In genomic region chr11:330694-331314, GRCh38 we compare ENCODE assay signal across 10 cellular contexts. TPM values are rescaled to one million over a fixed set of nuclear protein-coding genes. Genes with fewer than 3 reads are reported as not detected.
DNase-seq lines count a peak whose midpoint lies in the region; ATAC-seq, FAIRE-seq and TF ChIP-seq lines count a peak whose summit lies in the region.
"Had no signal": no experiment of that assay in that cellular context is flagged by ENCODE, and none has a peak within 500 bp of the region (broad histone marks: within the 10 kb centered on the region; RNA-seq: fewer than 3 reads in every experiment).

No MANE protein-coding gene starts in this region.

- H3K4me3 ChIP-seq in GM12878 (no peak overlapping the region), osteoblast (ENCODE audit: insufficient read depth, low read length) (no peak overlapping the region), foreskin fibroblast (ENCODE audit: low read depth in 1 of 2, low read length in 2 of 2) (no peak overlapping the region)
- H3K4me3 ChIP-seq: esophagus squamous epithelium had no signal

- CTCF ChIA-PET in GM12878 (lab: Yijun Ruan, JAX): interaction anchor here (0.8 to 5.4 kb wide), 10 partner anchors 9 to 119 kb away, joined by 3 to 43 read pairs (median 12); partner anchors contain the start of genes IFITM2 and PTDSS2

- H3K4me1 ChIP-seq in GM12878 (ENCODE audit: control insufficient read depth, insufficient read depth, low read length): peaks cover 49% of the 10 kb centered on the region
- H3K4me1 ChIP-seq in osteoblast (ENCODE audit: insufficient read depth, low read length): peaks cover 8% of the 10 kb centered on the region

- no peaks in the 10 kb centered on the region for H3K36me3 ChIP-seq in KOPT-K1 (ENCODE audit: insufficient read depth, low read length)
- H3K36me3 ChIP-seq in GM12878 (ENCODE audit: control insufficient read depth in 2 of 2, insufficient read depth in 2 of 2, low read length in 1 of 2): no peaks in the 10 kb centered on the region
- no peaks in the 10 kb centered on the region for H3K36me3 ChIP-seq in osteoblast (ENCODE audit: insufficient read depth, low read length)
- H3K36me3 ChIP-seq: esophagus squamous epithelium had no signal

- BruUV-seq in GM12878 (replicated peaks; lab: Mats Ljungman, UMichigan): no TSS peak

- in situ Hi-C loops in GM12878 (cut with MboI): no loop called here

- H3K27ac ChIP-seq in KOPT-K1 (ENCODE audit: low read depth, low read length, poor library complexity, severe bottlenecking) (peak overlapping the region; percentile 82), GM12878 (ENCODE audit: control insufficient read depth, insufficient read depth) (peak overlapping the region; percentile 82), osteoblast (ENCODE audit: low read depth, low read length) (no peak overlapping the region)
- H3K27ac ChIP-seq: esophagus squamous epithelium had no signal

- POLR2A ChIA-PET in GM12878 (lab: Charles Lee): interaction anchor here (0.5 to 6.0 kb wide), 12 partner anchors 9 to 125 kb away, joined by 3 to 86 read pairs (median 15); partner anchors contain the start of genes BET1L, IFITM1 and RIC8A

- FAIRE-seq in GM12891 (lab: Jason Lieb, UNC) (peak; percentile 20), GM12878 (lab: Jason Lieb, UNC) (no peak)

- H3K79me2 ChIP-seq in GM12878 (ENCODE audit: control insufficient read depth, insufficient read depth, low read length) (peaks cover 4% of the 10 kb centered on the region), osteoblast (ENCODE audit: insufficient read depth, low read length) (no peaks in the 10 kb centered on the region)

- peak overlapping the region; percentile 24 for H2AFZ ChIP-seq in GM12878 (ENCODE audit: control insufficient read depth, low read depth, low read length)
- no peak overlapping the region for H2AFZ ChIP-seq in osteoblast (ENCODE audit: low read length)

- no peaks in the 10 kb centered on the region for H4K20me1 ChIP-seq in GM12878 (ENCODE audit: control insufficient read depth, insufficient read depth)
- H4K20me1 ChIP-seq in osteoblast (ENCODE audit: insufficient read depth, low read length): no peaks in the 10 kb centered on the region

- no peak for TF ChIP-seq RAD21 in GM12878 (IDR thresholded peaks at IDR 0.05; ENCODE audit: insufficient read depth, low read depth, low read length)

- RAD21 ChIA-PET in GM12878 (lab: Charles Lee; ENCODE audit: unreplicated experiment): interaction anchor here (0.5 to 5.2 kb wide), 11 partner anchors 10 to 65 kb away, joined by 3 to 68 read pairs (median 8); no protein-coding TSS in a partner anchor

- DNase-seq in GM12891 (ENCODE audit: insufficient read length, low spot score): no peak
- DNase-seq in GM12878 (ENCODE audit: low read depth, low spot score): no peak
- peak; percentile 45 for DNase-seq in osteoblast (ENCODE audit: insufficient read length, low spot score, missing footprints)
- no peak for DNase-seq in foreskin fibroblast
- DNase-seq in NOMO-1 treated with dmso at 0.1 percent for 144 hours (lab: John Stamatoyannopoulos, UW; ENCODE audit: unreplicated experiment): no peak
- DNase-seq: esophagus squamous epithelium, NCI-H1694 treated with DMSO at 0.1 percent for 48 hours had no signal

- ATAC-seq in GM12878 (peak; percentile 61), GM18861 (IDR thresholded peaks at IDR 0.05; ENCODE audit: unreplicated experiment) (no peak)

- TF ChIP-seq CTCF in GM12878 (IDR thresholded peaks at IDR 0.05 in 2 of 3, conservative IDR thresholded peaks at IDR 0.05 in 1 of 3; ENCODE audit: control insufficient read depth in 2 of 3, extremely low read depth in 1 of 3, insufficient read depth in 1 of 3, low read depth in 3 of 3, low read length in 3 of 3) (no peak), osteoblast (IDR thresholded peaks at IDR 0.05; ENCODE audit: extremely low read depth, low read depth, low read length) (no peak), foreskin fibroblast (IDR thresholded peaks at IDR 0.05; ENCODE audit: low read depth, low read length) (no peak)

- peak overlapping the region; percentile 44; the same call in 1 of the 2 replicates for H3K9ac ChIP-seq in GM12878 (ENCODE audit: control insufficient read depth, insufficient read depth, low read length)

- H3K27me3 ChIP-seq in GM12878 (replicated peaks in 1 of 2; ENCODE audit: control insufficient read depth in 2 of 2, insufficient read depth in 2 of 2, low read length in 1 of 2) (no peaks in the 10 kb centered on the region), osteoblast (ENCODE audit: insufficient read depth, low read length) (no peaks in the 10 kb centered on the region)

- peaks cover 6% of the 10 kb centered on the region for H3K9me3 ChIP-seq in KOPT-K1 (ENCODE audit: insufficient read depth, low read length, poor library complexity, severe bottlenecking)
- H3K9me3 ChIP-seq in GM12878 (replicated peaks; ENCODE audit: control insufficient read depth, insufficient read depth, low read length): peaks cover 5% of the 10 kb centered on the region; the same call in 2 of the 3 replicates
- no peaks in the 10 kb centered on the region for H3K9me3 ChIP-seq in osteoblast (ENCODE audit: low read depth, low read length)
- H3K9me3 ChIP-seq: esophagus squamous epithelium had no signal

- 5% methylated on average over 31 of the region's 31 CpGs for WGBS in GM12878 (ENCODE audit: insufficient coverage, insufficient replicate concordance, low lambda C conversion rate, missing lambda C conversion rate)

- TF ChIP-seq POLR2A in GM12891 (IDR thresholded peaks at IDR 0.05; ENCODE audit: low read depth, low read length) (no peak), GM12878 (IDR thresholded peaks at IDR 0.05; ENCODE audit: low read depth, low read length) (no peak; the same call in 1 of the 2 replicates)

- peak overlapping the region; percentile 89 for H3K4me2 ChIP-seq in GM12878 (ENCODE audit: control insufficient read depth, insufficient read depth)
- no peak overlapping the region for H3K4me2 ChIP-seq in osteoblast (ENCODE audit: insufficient read depth, low read length)

- intact Hi-C loops in GM12878 (cut with micrococcal nuclease; ENCODE audit: unreplicated experiment): loop anchor here (2.0 kb wide), 1 partner anchor 16 kb away; the partner anchor contains the start of gene IFITM1

- TF ChIP-seq EP300 in GM12878 (IDR thresholded peaks at IDR 0.05; ENCODE audit: borderline replicate concordance in 1 of 2, control insufficient read depth in 1 of 2, low read depth in 2 of 2, low read length in 2 of 2): peak; percentile 80; a peak in 3 of 4 replicates

- SMC1A ChIA-PET in GM12878 (lab: Charles Lee; ENCODE audit: uncharacterized antibody, unreplicated experiment): interaction anchor here (1.1 to 4.5 kb wide), 10 partner anchors 9 to 25 kb away, joined by 3 to 44 read pairs (median 16); no protein-coding TSS in a partner anchor

RNA-seq across cellular contexts. Expression of gene IFITM3, which starts 10.1 kb away (rescaled TPM):
- polyA plus RNA-seq in GM12891 (2012; ENCODE audit: low read depth, missing spikeins): 18.7 TPM
- total RNA-seq in GM12878 (2013; cell fraction: nucleolus; rRNA removed): 0.61 TPM in 1 of 2 replicates, not detected in the other
- 0.33 and 1.3 TPM in 2 replicates for total RNA-seq in GM12878 (2014; rRNA removed)
- total RNA-seq in GM12878 (2014; rRNA removed; fragmentation: Illumina TruSeq; extraction: Trizol): 0.54 and 0.88 TPM in 2 replicates
- 2.5 and 3.0 TPM in 2 replicates for total RNA-seq in GM12878 (2021)
- 2.3 TPM for polyA plus RNA-seq in GM12878 (2011; ENCODE audit: low read depth)
- polyA plus RNA-seq in GM12878 (2011; rRNA removed): 0.58 and 0.98 TPM in 2 replicates
- polyA plus RNA-seq in GM12878 (2011; cell fraction: cytosol; rRNA removed): 0.54 and 1.2 TPM in 2 replicates
- polyA plus RNA-seq in GM12878 (2011; cell fraction: nucleus; rRNA removed): 1.2 and 1.6 TPM in 2 replicates
- polyA plus RNA-seq in GM12878 (2012): 2.1 and 2.4 TPM in 2 replicates
- 1.5 TPM in 1 of 2 replicates, not detected in the other for polyA plus RNA-seq in GM12878 (2014; fragmentation: Illumina TruSeq; extraction: Trizol)
- 1 to 10 TPM; 2.1 to 2.3 TPM for polyA plus RNA-seq in GM12878 (2014; fragmentation: Nextera tagmentation; extraction: Ambion mirVana)
- polyA plus RNA-seq in GM12878 (2014; rRNA removed): 0.77 and 1.8 TPM in 2 replicates
- polyA plus RNA-seq in GM12878 (2016; fragmentation: Nextera tagmentation; extraction: Ambion mirVana): 1 to 10 TPM; 2.2 to 3.6 TPM
- not detected in 2 replicates for polyA minus RNA-seq in GM12878 (2011; rRNA and poly(A)+ RNA removed)
- 3.7 and 7.7 TPM in 2 replicates for polyA minus RNA-seq in GM12878 (2011; cell fraction: cytosol; rRNA and poly(A)+ RNA removed)
- 0.97 and 1.3 TPM in 2 replicates for polyA minus RNA-seq in GM12878 (2011; cell fraction: nucleus; rRNA and poly(A)+ RNA removed)
- 98.4 and 116 TPM in 2 replicates for total RNA-seq in osteoblast

RNA-seq across cellular contexts. Expression of gene IFITM1, which starts 17.0 kb away (rescaled TPM):
- polyA plus RNA-seq in GM12891 (2012; ENCODE audit: low read depth, missing spikeins): 413 TPM
- 166 and 177 TPM in 2 replicates for total RNA-seq in GM12878 (2013; cell fraction: nucleolus; rRNA removed)
- total RNA-seq in GM12878 (2014; rRNA removed): 543 and 574 TPM in 2 replicates
- 485 and 549 TPM in 2 replicates for total RNA-seq in GM12878 (2014; rRNA removed; fragmentation: Illumina TruSeq; extraction: Trizol)
- total RNA-seq in GM12878 (2021): 396 and 453 TPM in 2 replicates
- 839 TPM for polyA plus RNA-seq in GM12878 (2011; ENCODE audit: low read depth)
- polyA plus RNA-seq in GM12878 (2011; rRNA removed): 240 and 671 TPM in 2 replicates
- 1,141 and 1,225 TPM in 2 replicates for polyA plus RNA-seq in GM12878 (2011; cell fraction: cytosol; rRNA removed)
- polyA plus RNA-seq in GM12878 (2011; cell fraction: nucleus; rRNA removed): 403 and 488 TPM in 2 replicates
- 758 and 904 TPM in 2 replicates for polyA plus RNA-seq in GM12878 (2012)
- polyA plus RNA-seq in GM12878 (2014; fragmentation: Illumina TruSeq; extraction: Trizol): 491 and 1,007 TPM in 2 replicates
- polyA plus RNA-seq in GM12878 (2014; fragmentation: Nextera tagmentation; extraction: Ambion mirVana): 1,000 to 10,000 TPM; 1,771 to 2,788 TPM
- polyA plus RNA-seq in GM12878 (2014; rRNA removed): 864 and 887 TPM in 2 replicates
- 100 to 1,000 TPM; 456 to 479 TPM for polyA plus RNA-seq in GM12878 (2016; fragmentation: Nextera tagmentation; extraction: Ambion mirVana)
- 804 and 1,098 TPM in 2 replicates for polyA minus RNA-seq in GM12878 (2011; rRNA and poly(A)+ RNA removed)
- 178 and 190 TPM in 2 replicates for polyA minus RNA-seq in GM12878 (2011; cell fraction: cytosol; rRNA and poly(A)+ RNA removed)
- 183 and 217 TPM in 2 replicates for polyA minus RNA-seq in GM12878 (2011; cell fraction: nucleus; rRNA and poly(A)+ RNA removed)
- 48.6 and 64.4 TPM in 2 replicates for total RNA-seq in osteoblast

RNA-seq across cellular contexts. Expression of gene IFITM2, which starts 23.2 kb away (rescaled TPM):
- polyA plus RNA-seq in GM12891 (2012; ENCODE audit: low read depth, missing spikeins): 486 TPM
- total RNA-seq in GM12878 (2013; cell fraction: nucleolus; rRNA removed): 32.0 and 32.3 TPM in 2 replicates
- total RNA-seq in GM12878 (2014; rRNA removed) (267 and 271 TPM in 2 replicates), GM12878 (2014; rRNA removed; fragmentation: Illumina TruSeq; extraction: Trizol) (295 and 327 TPM in 2 replicates), GM12878 (2021) (676 and 768 TPM in 2 replicates), osteoblast (54.5 and 105 TPM in 2 replicates)
- polyA plus RNA-seq in GM12878 (2011; ENCODE audit: low read depth): 582 TPM
- polyA plus RNA-seq in GM12878 (2011; rRNA removed) (116 and 205 TPM in 2 replicates), GM12878 (2014; fragmentation: Illumina TruSeq; extraction: Trizol) (422 and 741 TPM in 2 replicates), GM12878 (2014; fragmentation: Nextera tagmentation; extraction: Ambion mirVana) (1,000 to 10,000 TPM; 2,669 to 3,672 TPM), GM12878 (2014; rRNA removed) (611 and 755 TPM in 2 replicates), GM12878 (2016; fragmentation: Nextera tagmentation; extraction: Ambion mirVana) (100 to 1,000 TPM; 707 to 829 TPM)
- polyA plus RNA-seq in GM12878 (2011; cell fraction: cytosol; rRNA removed): 159 and 247 TPM in 2 replicates
- 40.7 and 48.7 TPM in 2 replicates for polyA plus RNA-seq in GM12878 (2011; cell fraction: nucleus; rRNA removed)
- polyA plus RNA-seq in GM12878 (2012): 605 and 961 TPM in 2 replicates
- 67.7 and 77.6 TPM in 2 replicates for polyA minus RNA-seq in GM12878 (2011; rRNA and poly(A)+ RNA removed)
- polyA minus RNA-seq in GM12878 (2011; cell fraction: cytosol; rRNA and poly(A)+ RNA removed): 83.9 and 93.5 TPM in 2 replicates
- 31.3 and 51.8 TPM in 2 replicates for polyA minus RNA-seq in GM12878 (2011; cell fraction: nucleus; rRNA and poly(A)+ RNA removed)

RNA-seq across cellular contexts. Expression of gene IFITM5, which starts 31.5 kb away (rescaled TPM):
- not detected for polyA plus RNA-seq in GM12891 (2012; ENCODE audit: low read depth, missing spikeins)
- total RNA-seq in GM12878 (2013; cell fraction: nucleolus; rRNA removed): not detected in 2 replicates
- total RNA-seq in GM12878 (2014; rRNA removed): not detected in 2 replicates
- total RNA-seq in GM12878 (2014; rRNA removed; fragmentation: Illumina TruSeq; extraction: Trizol): not detected in 2 replicates
- total RNA-seq in GM12878 (2021): not detected in 2 replicates
- not detected for polyA plus RNA-seq in GM12878 (2011; ENCODE audit: low read depth)
- not detected in 2 replicates for polyA plus RNA-seq in GM12878 (2011; rRNA removed)
- polyA plus RNA-seq in GM12878 (2011; cell fraction: cytosol; rRNA removed): not detected in 2 replicates
- not detected in 2 replicates for polyA plus RNA-seq in GM12878 (2011; cell fraction: nucleus; rRNA removed)
- not detected in 2 replicates for polyA plus RNA-seq in GM12878 (2012)
- polyA plus RNA-seq in GM12878 (2014; fragmentation: Illumina TruSeq; extraction: Trizol): not detected in 2 replicates
- polyA plus RNA-seq in GM12878 (2014; fragmentation: Nextera tagmentation; extraction: Ambion mirVana): not detected
- not detected in 2 replicates for polyA plus RNA-seq in GM12878 (2014; rRNA removed)
- polyA plus RNA-seq in GM12878 (2016; fragmentation: Nextera tagmentation; extraction: Ambion mirVana): not detected
- not detected in 2 replicates for polyA minus RNA-seq in GM12878 (2011; rRNA and poly(A)+ RNA removed)
- polyA minus RNA-seq in GM12878 (2011; cell fraction: cytosol; rRNA and poly(A)+ RNA removed): not detected in 2 replicates
- not detected in 2 replicates for polyA minus RNA-seq in GM12878 (2011; cell fraction: nucleus; rRNA and poly(A)+ RNA removed)
- not detected in 2 replicates for total RNA-seq in osteoblast
- total RNA-seq: esophagus squamous epithelium, myocyte had no signal

RNA-seq across cellular contexts. Expression of gene B4GALNT4, which starts 38.5 kb away (rescaled TPM):
- polyA plus RNA-seq in GM12891 (2012; ENCODE audit: low read depth, missing spikeins): 0.22 TPM
- total RNA-seq in GM12878 (2013; cell fraction: nucleolus; rRNA removed): 0.23 TPM in 1 of 2 replicates, not detected in the other
- total RNA-seq in GM12878 (2014; rRNA removed) (0.06 and 1.4 TPM in 2 replicates), GM12878 (2014; rRNA removed; fragmentation: Illumina TruSeq; extraction: Trizol) (0.18 TPM in 1 of 2 replicates, not detected in the other), GM12878 (2021) (0.29 and 0.74 TPM in 2 replicates), osteoblast (0.88 and 2.2 TPM in 2 replicates)
- not detected for polyA plus RNA-seq in GM12878 (2011; ENCODE audit: low read depth)
- polyA plus RNA-seq in GM12878 (2011; rRNA removed) (not detected in 2 replicates), GM12878 (2014; fragmentation: Illumina TruSeq; extraction: Trizol) (0.04 TPM in 1 of 2 replicates, not detected in the other), GM12878 (2014; fragmentation: Nextera tagmentation; extraction: Ambion mirVana) (not detected), GM12878 (2014; rRNA removed) (0.16 and 0.82 TPM in 2 replicates), GM12878 (2016; fragmentation: Nextera tagmentation; extraction: Ambion mirVana) (not detected)
- not detected in 2 replicates for polyA plus RNA-seq in GM12878 (2011; cell fraction: cytosol; rRNA removed)
- polyA plus RNA-seq in GM12878 (2011; cell fraction: nucleus; rRNA removed): 0.07 TPM in 1 of 2 replicates, not detected in the other
- polyA plus RNA-seq in GM12878 (2012): 0.24 TPM in 1 of 2 replicates, not detected in the other
- not detected in 2 replicates for polyA minus RNA-seq in GM12878 (2011; rRNA and poly(A)+ RNA removed)
- not detected in 2 replicates for polyA minus RNA-seq in GM12878 (2011; cell fraction: cytosol; rRNA and poly(A)+ RNA removed)
- not detected in 2 replicates for polyA minus RNA-seq in GM12878 (2011; cell fraction: nucleus; rRNA and poly(A)+ RNA removed)

Comparison
In these comparisons a context has a peak if more than half of its experiments do, and no peak if none do; other contexts are left out.
1. RNA of gene IFITM3, which starts 10.1 kb away (total RNA-seq): 98.4 to 116 TPM in osteoblast; 0.33 to 3.0 TPM in GM12878; every median in the first group is over 10 times any median in the second.